Comparison of ENCODE assay signal across 15 cellular contexts in genomic region chr18:21602302-21602592, GRCh38. TPM values are rescaled to one million over a fixed set of nuclear protein-coding genes. Genes with fewer than 3 reads are reported as not detected.
DNase-seq lines count a peak whose midpoint lies in the region; ATAC-seq and TF ChIP-seq lines count a peak whose summit lies in the region.
"Had no signal": no experiment of that assay in that cellular context is flagged by ENCODE, and none has a peak within 500 bp of the region (broad histone marks: within the 10 kb centered on the region; RNA-seq: fewer than 3 reads in every experiment).

No MANE protein-coding gene starts in this region.

- no peaks in the 10 kb centered on the region for H3K27me3 Mint-ChIP-seq in CD4-positive, alpha-beta T cell
- H3K27me3 Mint-ChIP-seq in H9 (ENCODE audit: low read depth) = no peaks in the 10 kb centered on the region
- H3K27me3 Mint-ChIP-seq in activated B cell treated with CpG ODN at 0.5 μM for 24 hours = no peaks in the 10 kb centered on the region
- H3K27me3 Mint-ChIP-seq in naive thymus-derived CD4-positive, alpha-beta T cell = no peaks in the 10 kb centered on the region

- no peak overlapping the region for H3K23ac ChIP-seq in H9 (ENCODE audit: insufficient read length, low read depth, low read length)

- H2BK120ac ChIP-seq in H9 (ENCODE audit: low read depth, low read length, poor library complexity, severe bottlenecking) = no peak overlapping the region

- H3K4me3 ChIP-seq in naive thymus-derived CD4-positive, alpha-beta T cell (ENCODE audit: low read length) = no peak overlapping the region
- H3K4me3 ChIP-seq: heart left ventricle, left ventricle myocardium inferior, SK-N-MC had no signal

- H3K23me2 ChIP-seq in H9 (ENCODE audit: insufficient read length, low read depth, low read length, poor library complexity, severe bottlenecking) = peaks cover 4% of the 10 kb centered on the region

- CTCF ChIA-PET in CD4-positive, alpha-beta T cell (lab: Charles Lee) = interaction anchor here (4.8 kb wide), 1 partner anchor 9 kb away, joined by 104 read pairs; the partner anchor contains the start of gene SNRPD1
- CTCF ChIA-PET in activated B cell treated with CpG ODN at 0.5 μM for 24 hours (lab: Charles Lee) = interaction anchor here (4.5 kb wide), 1 partner anchor 9 kb away, joined by 59 read pairs; the partner anchor contains the start of gene SNRPD1
- CTCF ChIA-PET in naive thymus-derived CD4-positive, alpha-beta T cell (lab: Charles Lee) = interaction anchor here (1.3 kb wide), 1 partner anchor 10 kb away, joined by 7 read pairs; the partner anchor contains the start of gene SNRPD1

- intact Hi-C loops in CD4-positive, alpha-beta T cell (cut with DNase I, micrococcal nuclease) = loop anchor here (5.0 kb wide), 2 partner anchors 140 to 1900 kb away; partner anchors contain the start of genes MIB1 (in 1 of the 2) and RMC1 (in 1 of the 2)
- intact Hi-C loops in activated B cell treated with CpG ODN at 0.5 μM for 24 hours (cut with micrococcal nuclease) = loop anchor here (10.0 kb wide), 1 partner anchor 1623 kb away; no protein-coding TSS in a partner anchor
- intact Hi-C loops in naive thymus-derived CD4-positive, alpha-beta T cell (cut with micrococcal nuclease) = loop anchor here in 1 of 2 donors (10.0 kb wide), 1 partner anchor 1983 kb away; the partner anchor contains the start of gene NPC1

- no peaks in the 10 kb centered on the region for H3K4me1 ChIP-seq in H9 (ENCODE audit: insufficient read depth, low read length)
- H3K4me1 ChIP-seq in naive thymus-derived CD4-positive, alpha-beta T cell (ENCODE audit: control insufficient read depth in 2 of 2, insufficient read depth in 2 of 2, low read length in 2 of 2) = peaks cover 12 to 24% of the 10 kb centered on the region in 2 donors

- H3K36me3 ChIP-seq in naive thymus-derived CD4-positive, alpha-beta T cell (ENCODE audit: control insufficient read depth in 2 of 3, insufficient read depth in 3 of 3, low read length in 3 of 3) = peaks cover 0 to 8% (median 0%) of the 10 kb centered on the region in 3 experiments
- H3K36me3 ChIP-seq: heart left ventricle, left ventricle myocardium inferior had no signal

- no peaks in the 10 kb centered on the region for H3K27me3 ChIP-seq in CD4-positive, alpha-beta T cell (ENCODE audit: control insufficient read depth, insufficient read depth, low read length)
- no peaks in the 10 kb centered on the region for H3K27me3 ChIP-seq in H9 (ENCODE audit: insufficient read depth, low read length)
- H3K27me3 ChIP-seq in naive thymus-derived CD4-positive, alpha-beta T cell (ENCODE audit: control insufficient read depth in 2 of 2, insufficient read depth in 2 of 2, low read length in 2 of 2) = no peaks in the 10 kb centered on the region
- H3K27me3 ChIP-seq: heart left ventricle had no signal

- no peak overlapping the region for H3T11ph ChIP-seq in H9 (ENCODE audit: low read length)

- no peak overlapping the region for H3K14ac ChIP-seq in H9 (ENCODE audit: insufficient read depth, low read length)

- peak overlapping the region; percentile 85 for H3K27ac Mint-ChIP-seq in CD4-positive, alpha-beta T cell
- H3K27ac Mint-ChIP-seq in H9 = no peak overlapping the region
- H3K27ac Mint-ChIP-seq in activated B cell treated with CpG ODN at 0.5 μM for 24 hours = peak overlapping the region; percentile 86
- peak overlapping the region; percentile 64 to 99 (median 81) for H3K27ac Mint-ChIP-seq in naive thymus-derived CD4-positive, alpha-beta T cell

- ATAC-seq in CD4-positive, alpha-beta T cell (ENCODE audit: poor library complexity) = no peak
- ATAC-seq in activated B cell treated with CpG ODN at 0.5 μM for 24 hours (ENCODE audit: low read depth) = peak; percentile 15
- no peak for ATAC-seq in naive thymus-derived CD4-positive, alpha-beta T cell
- ATAC-seq: heart left ventricle had no signal

- H4K91ac ChIP-seq in H9 (ENCODE audit: insufficient read length, low read depth, low read length) = no peak overlapping the region

- H4K8ac ChIP-seq in H9 (replicated peaks; ENCODE audit: insufficient read length, low read depth, low read length) = no peak overlapping the region

- H3K79me2 ChIP-seq in H9 (ENCODE audit: insufficient read depth, low read length) = peaks cover 12% of the 10 kb centered on the region; the same call in 1 of the 2 replicates

- H3K56ac ChIP-seq in H9 (ENCODE audit: insufficient read length, low read depth, low read length) = no peak overlapping the region

- no peaks in the 10 kb centered on the region for H3K79me1 ChIP-seq in H9 (ENCODE audit: insufficient read depth, low read depth, low read length, poor library complexity, severe bottlenecking)

- peaks cover 45% of the 10 kb centered on the region for H3K4me1 Mint-ChIP-seq in CD4-positive, alpha-beta T cell (ENCODE audit: low read depth)
- H3K4me1 Mint-ChIP-seq in H9 = peaks cover 8 to 13% of the 10 kb centered on the region in 2 experiments
- peaks cover 46% of the 10 kb centered on the region for H3K4me1 Mint-ChIP-seq in activated B cell treated with CpG ODN at 0.5 μM for 24 hours
- peaks cover 12 to 45% (median 29%) of the 10 kb centered on the region in 7 donors for H3K4me1 Mint-ChIP-seq in naive thymus-derived CD4-positive, alpha-beta T cell

- H3K27ac ChIP-seq in CD4-positive, alpha-beta T cell (ENCODE audit: low read depth, low read length) = no peak overlapping the region
- H3K27ac ChIP-seq in H9 (ENCODE audit: insufficient read length, low read depth, low read length) = no peak overlapping the region
- H3K27ac ChIP-seq in naive thymus-derived CD4-positive, alpha-beta T cell (ENCODE audit: low read depth, low read length) = no peak overlapping the region
- H3K27ac ChIP-seq: left ventricle myocardium inferior, SK-N-MC had no signal

- DNase-seq in CD4-positive, alpha-beta T cell = no peak
- DNase-seq in H9 = no peak
- DNase-seq in activated B cell treated with CpG ODN at 0.5 μM for 24 hours = no peak
- peak in 1 of 9 donors; percentile 4 for DNase-seq in naive thymus-derived CD4-positive, alpha-beta T cell
- no peak for DNase-seq in cortex of kidney (lab: John Stamatoyannopoulos, UW)
- no peak for DNase-seq in epidermal melanocyte (ENCODE audit: insufficient read length, low spot score)
- DNase-seq in SHP77 treated with DMSO at 0.1 percent for 48 hours (lab: John Stamatoyannopoulos, UW) = no peak
- no peak for DNase-seq in OCI-M1 (lab: John Stamatoyannopoulos, UW)
- DNase-seq: activated CD4-positive, alpha-beta T cell treated with anti-CD3 and anti-CD28 coated beads for 4 hours; activated gamma-delta T cell; heart left ventricle; left ventricle myocardium inferior; NCI-H1436 treated with DMSO at 0.1 percent for 48 hours; NCI-H69 had no signal

- no CpG with 5 or more reads among the region's 5 CpGs for WGBS in H9 (ENCODE audit: extremely low coverage, insufficient read length, low lambda C conversion rate)

- no peak overlapping the region for H2AK5ac ChIP-seq in H9 (ENCODE audit: insufficient read length, low read length)

- H2AFZ ChIP-seq in H9 (ENCODE audit: low read length) = no peak overlapping the region

- peak overlapping the region; percentile 74 for H3K4me3 Mint-ChIP-seq in CD4-positive, alpha-beta T cell
- peak overlapping the region; percentile 31 to 51; a peak in 3 of 5 replicates for H3K4me3 Mint-ChIP-seq in H9
- peak overlapping the region; percentile 71 for H3K4me3 Mint-ChIP-seq in activated B cell treated with CpG ODN at 0.5 μM for 24 hours
- peak overlapping the region in 8 of 10 donors; percentile 16 to 79 (median 42) for H3K4me3 Mint-ChIP-seq in naive thymus-derived CD4-positive, alpha-beta T cell

- H3K4ac ChIP-seq in H9 (ENCODE audit: low read depth, low read length) = no peak overlapping the region

- H3K9me3 Mint-ChIP-seq in CD4-positive, alpha-beta T cell = no peaks in the 10 kb centered on the region
- H3K9me3 Mint-ChIP-seq in H9 (peaks cover 0 to 3% of the 10 kb centered on the region in 2 experiments; a peak in 2 of 5 replicates), activated B cell treated with CpG ODN at 0.5 μM for 24 hours (no peaks in the 10 kb centered on the region)
- H3K9me3 Mint-ChIP-seq in naive thymus-derived CD4-positive, alpha-beta T cell = peaks cover 0 to 8% (median 0%) of the 10 kb centered on the region in 11 donors

- no peak overlapping the region for H2BK5ac ChIP-seq in H9 (ENCODE audit: insufficient read length, low read length)

- H2BK20ac ChIP-seq in H9 (ENCODE audit: low read depth, low read length, poor library complexity, severe bottlenecking) = no peak overlapping the region

- POLR2A ChIA-PET in CD4-positive, alpha-beta T cell (lab: Charles Lee) = interaction anchor here (6.3 kb wide), 1 partner anchor 10 kb away, joined by 184 read pairs; the partner anchor contains the start of gene SNRPD1
- POLR2A ChIA-PET in activated B cell treated with CpG ODN at 0.5 μM for 24 hours (lab: Charles Lee) = interaction anchor here (1.1 to 5.2 kb wide), 2 partner anchors 9 to 138 kb away, joined by 3 to 152 read pairs; partner anchors contain the start of gene SNRPD1
- POLR2A ChIA-PET in naive thymus-derived CD4-positive, alpha-beta T cell (lab: Charles Lee) = interaction anchor here (1.6 kb wide), 1 partner anchor 9 kb away, joined by 4 read pairs; no protein-coding TSS in a partner anchor

- H4K5ac ChIP-seq in H9 (ENCODE audit: insufficient read length, low read depth, low read length) = no peak overlapping the region

- H3K9ac ChIP-seq in H9 (ENCODE audit: extremely low read depth, insufficient read length, low read length) = no peak overlapping the region

- H3K4me2 ChIP-seq in H9 (ENCODE audit: insufficient read depth, insufficient read length, low read length) = no peak overlapping the region

- H3K18ac ChIP-seq in H9 (ENCODE audit: insufficient read length, low read depth, low read length) = no peak overlapping the region

- no peak overlapping the region for H2BK12ac ChIP-seq in H9 (ENCODE audit: insufficient read length, low read depth, low read length)

- TF ChIP-seq CTCF in CD4-positive, alpha-beta T cell (IDR thresholded peaks at IDR 0.05) = no peak
- TF ChIP-seq CTCF in H9 (conservative IDR thresholded peaks at IDR 0.05) (no peak), activated B cell treated with CpG ODN at 0.5 μM for 24 hours (IDR thresholded peaks at IDR 0.05) (no peak)

- H3K36me3 Mint-ChIP-seq in CD4-positive, alpha-beta T cell (ENCODE audit: low read depth) = peaks cover 15% of the 10 kb centered on the region
- H3K36me3 Mint-ChIP-seq in H9 (ENCODE audit: insufficient read depth in 1 of 3, low read depth in 3 of 3) = peaks cover 0 to 8% (median 2%) of the 10 kb centered on the region in 3 experiments; a peak in 2 of 7 replicates
- peaks cover 11% of the 10 kb centered on the region for H3K36me3 Mint-ChIP-seq in activated B cell treated with CpG ODN at 0.5 μM for 24 hours (ENCODE audit: low read depth)
- H3K36me3 Mint-ChIP-seq in naive thymus-derived CD4-positive, alpha-beta T cell = peaks cover 0 to 3% (median 0%) of the 10 kb centered on the region in 5 donors

- H3K9me3 ChIP-seq in CD4-positive, alpha-beta T cell (ENCODE audit: control insufficient read depth, low read length) = no peaks in the 10 kb centered on the region
- no peaks in the 10 kb centered on the region for H3K9me3 ChIP-seq in H9 (ENCODE audit: control insufficient read depth, low read depth, low read length)
- H3K9me3 ChIP-seq in naive thymus-derived CD4-positive, alpha-beta T cell (ENCODE audit: control insufficient read depth in 2 of 3, low read length in 3 of 3) = no peaks in the 10 kb centered on the region
- H3K9me3 ChIP-seq: heart left ventricle, left ventricle myocardium inferior had no signal

- peaks cover 3% of the 10 kb centered on the region for H4K20me1 ChIP-seq in H9 (ENCODE audit: control insufficient read depth, insufficient read depth, insufficient read length)

- H2BK15ac ChIP-seq in H9 (ENCODE audit: low read depth, low read length) = no peak overlapping the region

RNA-seq across cellular contexts. Expression of gene ESCO1, which starts 1.7 kb away (rescaled TPM):
- 10 to 100 TPM; 31.7 to 32.8 TPM for total RNA-seq in CD4-positive, alpha-beta T cell
- total RNA-seq in H9 (2021) = 36.4 and 36.7 TPM in 2 replicates
- total RNA-seq in activated B cell treated with CpG ODN at 0.5 μM for 24 hours = 18.2 and 19.6 TPM in 2 replicates
- 10 to 100 TPM; 25.9 to 36.4 (median 35.1) TPM for total RNA-seq in naive thymus-derived CD4-positive, alpha-beta T cell
- 10 to 100 TPM in 1 of 2 donors, 1 to 10 TPM in 1; 7.5 to 10.6 TPM for polyA plus RNA-seq in naive thymus-derived CD4-positive, alpha-beta T cell

RNA-seq across cellular contexts. Expression of gene SNRPD1, which starts 9.9 kb away (rescaled TPM):
- total RNA-seq in CD4-positive, alpha-beta T cell = 10 to 100 TPM; 35.7 to 38.9 TPM
- total RNA-seq in H9 (2021) (174 and 178 TPM in 2 replicates), activated B cell treated with CpG ODN at 0.5 μM for 24 hours (58.1 and 60.8 TPM in 2 replicates)
- total RNA-seq in naive thymus-derived CD4-positive, alpha-beta T cell = 10 to 100 TPM; 21.9 to 83.4 (median 26.5) TPM
- 10 to 100 TPM; 77.5 to 96.7 TPM for polyA plus RNA-seq in naive thymus-derived CD4-positive, alpha-beta T cell

Comparison
In these comparisons a context has a peak if more than half of its experiments do, and no peak if none do; other contexts are left out.
1. H3K27ac Mint-ChIP-seq: peak in CD4-positive, alpha-beta T cell (single experiment), activated B cell treated with CpG ODN at 0.5 μM for 24 hours (single experiment) and naive thymus-derived CD4-positive, alpha-beta T cell (9 of 9); none in H9 (0 of 3).
2. Peak in every context shown above with its lines, with median percentiles within 50 percentile points of each other: H3K4me3 Mint-ChIP-seq.